In genomic region chr22:42217752-42218280, GRCh38 we compare ENCODE assay signal across 1 cellular context.
TF ChIP-seq lines count a peak whose summit lies in the region.

No MANE protein-coding gene starts in this region.

TF ChIP-seq in HepG2, 621 proteins besides CTCF, POLR2A, EP300 and RAD21:
- TF ChIP-seq ZSCAN31 (CRISPR knock-in tag; IDR thresholded peaks at IDR 0.05; ENCODE audit: low read depth) = no peak
- peak; percentile 28 for TF ChIP-seq RBM22 (optimal IDR thresholded peaks at IDR 0.05; ENCODE audit: low read length)
- TF ChIP-seq ZFP37 (CRISPR knock-in tag; IDR thresholded peaks at IDR 0.05; ENCODE audit: borderline replicate concordance) = no peak
- TF ChIP-seq SRY (CRISPR knock-in tag; IDR thresholded peaks at IDR 0.05) = no peak
